ENCODE assay signal across 23 cellular contexts in the genomic region with DNA sequence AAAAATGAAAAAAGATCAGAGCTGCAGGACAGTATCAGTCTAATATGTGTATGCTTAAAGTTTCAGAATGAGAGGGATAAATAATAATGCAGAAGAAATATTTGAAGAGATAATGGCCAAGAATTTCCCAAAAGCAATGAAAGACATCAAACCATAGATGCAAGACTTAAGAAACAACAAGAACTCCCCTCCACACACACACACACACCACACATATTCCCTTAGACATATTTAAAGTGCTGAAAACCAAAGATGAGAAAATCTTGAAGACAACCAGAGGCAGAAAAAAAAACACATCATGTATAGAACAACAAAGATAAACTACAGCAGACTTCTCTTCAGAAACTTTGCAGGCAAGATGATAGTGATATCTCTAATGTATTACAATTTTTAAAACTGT.
DNase-seq lines count a peak whose midpoint lies in the region; ATAC-seq and TF ChIP-seq lines count a peak whose summit lies in the region.
"Had no signal": no experiment of that assay in that cellular context is flagged by ENCODE, and none has a peak within 500 bp of the region (broad histone marks: within the 10 kb centered on the region; RNA-seq: fewer than 3 reads in every experiment).

No MANE protein-coding gene starts in this region.

- ATAC-seq in stimulated activated naive CD8-positive, alpha-beta T cell treated with anti-CD3 and anti-CD28 coated beads, Interleukin-15, Interleukin-2, amounts not matched to agents 100 U/mL and 50 U/mL, for 24 hours, result no peak
- ATAC-seq: WTC11 had no signal

- DNase-seq in T-helper 1 cell (no peak), endothelial cell (ENCODE audit: low spot score) (no peak), NCI-H2107 treated with DMSO at 0.1 percent for 48 hours (lab: John Stamatoyannopoulos, UW; ENCODE audit: unreplicated experiment) (no peak), osteoblast (ENCODE audit: insufficient read length, low spot score, missing footprints) (no peak), middle frontal gyrus (ENCODE audit: extremely low spot score, low spot score) (no peak)
- DNase-seq in stimulated activated naive CD8-positive, alpha-beta T cell treated with anti-CD3 and anti-CD28 coated beads, Interleukin-15, Interleukin-2, amounts not matched to agents 100 U/mL and 50 U/mL, for 24 hours, result no peak
- DNase-seq: activated effector memory CD4-positive, alpha-beta T cell treated with anti-CD3 and anti-CD28 coated beads, Interleukin-2, amount 50 U/mL, for 16 hours; Caco-2; DMS79 treated with DMSO at 0.1 percent for 48 hours; hippocampal formation; mucosa of descending colon; NCI-H1436 treated with DMSO at 0.1 percent for 48 hours; NCI-H2171 treated with DMSO at 0.1 percent for 48 hours; NCI-H526; stimulated activated CD4-positive, alpha-beta T cell treated with anti-CD3 and anti-CD28 coated beads, Interleukin-2, amount 100 ng/mL, for 24 hours; T-helper 9 cell; tibial artery had no signal

- no peaks in the 10 kb centered on the region for H3K36me3 ChIP-seq in osteoblast (ENCODE audit: insufficient read depth, low read length)
- H3K36me3 ChIP-seq: tibial artery had no signal

- TF ChIP-seq CTCF in endothelial cell (IDR thresholded peaks at IDR 0.05; ENCODE audit: unreplicated experiment) (no peak), osteoblast (IDR thresholded peaks at IDR 0.05; ENCODE audit: extremely low read depth, low read depth, low read length) (no peak)

- peak overlapping the region; percentile 11 for H3K4me3 Mint-ChIP-seq in T-helper 1 cell treated with Interleukin-12 subunit alpha and Interleukin-12 subunit beta and Interleukin-4 antibody, amounts not matched to agents 30 μg/mL and 1 μg/mL, for 36 hours
- no peak overlapping the region for H3K4me3 Mint-ChIP-seq in stimulated activated naive CD8-positive, alpha-beta T cell treated with anti-CD3 and anti-CD28 coated beads, Interleukin-15, Interleukin-2, amounts not matched to agents 100 ng/mL and 50 ng/mL, for 24 hours
- H3K4me3 Mint-ChIP-seq in endothelial cell (ENCODE audit: unreplicated experiment), result peak overlapping the region; percentile 24
- H3K4me3 Mint-ChIP-seq: WTC11 had no signal

- no peak overlapping the region for H3K4me2 ChIP-seq in osteoblast (ENCODE audit: insufficient read depth, low read length)
- H3K4me2 ChIP-seq: KMS-11 had no signal

- no peak overlapping the region for H2AFZ ChIP-seq in osteoblast (ENCODE audit: low read length)

- peaks cover 31% of the 10 kb centered on the region for H3K4me1 ChIP-seq in osteoblast (ENCODE audit: insufficient read depth, low read length)
- H3K4me1 ChIP-seq: Caco-2 had no signal

- no peaks in the 10 kb centered on the region for H3K9me3 ChIP-seq in osteoblast (ENCODE audit: low read depth, low read length)
- H3K9me3 ChIP-seq: Caco-2 had no signal

- no peak overlapping the region for H3K4me3 ChIP-seq in osteoblast (ENCODE audit: insufficient read depth, low read length)
- H3K4me3 ChIP-seq: ascending aorta, mucosa of descending colon, tibial artery had no signal

- no peaks in the 10 kb centered on the region for H4K20me1 ChIP-seq in osteoblast (ENCODE audit: insufficient read depth, low read length)

- peaks cover 42% of the 10 kb centered on the region for H3K36me3 Mint-ChIP-seq in T-helper 1 cell treated with Interleukin-12 subunit alpha and Interleukin-12 subunit beta and Interleukin-4 antibody, amounts not matched to agents 30 μg/mL and 1 μg/mL, for 36 hours (ENCODE audit: low read depth)
- peaks cover 55% of the 10 kb centered on the region for H3K36me3 Mint-ChIP-seq in stimulated activated naive CD8-positive, alpha-beta T cell treated with anti-CD3 and anti-CD28 coated beads, Interleukin-15, Interleukin-2, amounts not matched to agents 100 ng/mL and 50 ng/mL, for 24 hours (ENCODE audit: low read depth)
- peaks cover 26% of the 10 kb centered on the region for H3K36me3 Mint-ChIP-seq in endothelial cell (ENCODE audit: low read depth, unreplicated experiment)

- H3K27ac ChIP-seq in osteoblast (ENCODE audit: low read depth, low read length), result no peak overlapping the region
- H3K27ac ChIP-seq: 22Rv1, KMS-11 had no signal

- H3K27me3 Mint-ChIP-seq in T-helper 1 cell treated with Interleukin-12 subunit alpha and Interleukin-12 subunit beta and Interleukin-4 antibody, amounts not matched to agents 30 μg/mL and 1 μg/mL, for 36 hours (ENCODE audit: low read depth), result no peaks in the 10 kb centered on the region
- H3K27me3 Mint-ChIP-seq in stimulated activated naive CD8-positive, alpha-beta T cell treated with anti-CD3 and anti-CD28 coated beads, Interleukin-15, Interleukin-2, amounts not matched to agents 100 ng/mL and 50 ng/mL, for 24 hours, result no peaks in the 10 kb centered on the region
- H3K27me3 Mint-ChIP-seq in endothelial cell (ENCODE audit: unreplicated experiment), result peaks cover 3% of the 10 kb centered on the region

- peaks cover 40% of the 10 kb centered on the region for H3K9me3 Mint-ChIP-seq in T-helper 1 cell treated with Interleukin-12 subunit alpha and Interleukin-12 subunit beta and Interleukin-4 antibody, amounts not matched to agents 30 μg/mL and 1 μg/mL, for 36 hours
- peaks cover 15% of the 10 kb centered on the region for H3K9me3 Mint-ChIP-seq in stimulated activated naive CD8-positive, alpha-beta T cell treated with anti-CD3 and anti-CD28 coated beads, Interleukin-15, Interleukin-2, amounts not matched to agents 100 ng/mL and 50 ng/mL, for 24 hours
- no peaks in the 10 kb centered on the region for H3K9me3 Mint-ChIP-seq in endothelial cell (ENCODE audit: unreplicated experiment)

- no peaks in the 10 kb centered on the region for H3K27me3 ChIP-seq in osteoblast (ENCODE audit: insufficient read depth, low read length)
- H3K27me3 ChIP-seq: ascending aorta, tibial artery had no signal

- peaks cover 26% of the 10 kb centered on the region for H3K4me1 Mint-ChIP-seq in T-helper 1 cell treated with Interleukin-12 subunit alpha and Interleukin-12 subunit beta and Interleukin-4 antibody, amounts not matched to agents 30 μg/mL and 1 μg/mL, for 36 hours (ENCODE audit: low read depth)
- H3K4me1 Mint-ChIP-seq in stimulated activated naive CD8-positive, alpha-beta T cell treated with anti-CD3 and anti-CD28 coated beads, Interleukin-15, Interleukin-2, amounts not matched to agents 100 ng/mL and 50 ng/mL, for 24 hours (ENCODE audit: low read depth), result peaks cover 18% of the 10 kb centered on the region
- H3K4me1 Mint-ChIP-seq in endothelial cell (ENCODE audit: unreplicated experiment), result peaks cover 2% of the 10 kb centered on the region

- peak overlapping the region; percentile 71 for H3K27ac Mint-ChIP-seq in T-helper 1 cell treated with Interleukin-12 subunit alpha and Interleukin-12 subunit beta and Interleukin-4 antibody, amounts not matched to agents 30 μg/mL and 1 μg/mL, for 36 hours
- H3K27ac Mint-ChIP-seq in stimulated activated naive CD8-positive, alpha-beta T cell treated with anti-CD3 and anti-CD28 coated beads, Interleukin-15, Interleukin-2, amounts not matched to agents 100 ng/mL and 50 ng/mL, for 24 hours, result peak overlapping the region; percentile 62
- H3K27ac Mint-ChIP-seq in endothelial cell (ENCODE audit: unreplicated experiment), result peak overlapping the region; percentile 9
- H3K27ac Mint-ChIP-seq: WTC11 had no signal

- peaks cover 2% of the 10 kb centered on the region for H3K79me2 ChIP-seq in osteoblast (ENCODE audit: insufficient read depth, low read length)

Comparison
In these comparisons a context has a peak if more than half of its experiments do, and no peak if none do; other contexts are left out.
1. H3K27ac Mint-ChIP-seq: peak in every context shown above with its lines; median percentile 71 in T-helper 1 cell treated with Interleukin-12 subunit alpha and Interleukin-12 subunit beta and Interleukin-4 antibody, amounts not matched to agents 30 μg/mL and 1 μg/mL, for 36 hours; 62 in stimulated activated naive CD8-positive, alpha-beta T cell treated with anti-CD3 and anti-CD28 coated beads, Interleukin-15, Interleukin-2, amounts not matched to agents 100 ng/mL and 50 ng/mL, for 24 hours; 9 in endothelial cell.